ENCODE assay signal across 8 cellular contexts in genomic region chr4:184343400-184344177, GRCh38.
A peak's percentile ranks its signal among the peaks of the same experiment; 100 is the strongest.
DNase-seq lines count a peak whose midpoint lies in the region; ATAC-seq, FAIRE-seq and TF ChIP-seq lines count a peak whose summit lies in the region.

No MANE protein-coding gene starts in this region.

- H3K27ac ChIP-seq in CD4-positive, CD25-positive, alpha-beta regulatory T cell (ENCODE audit: insufficient read depth, low read length, poor library complexity, severe bottlenecking) = no peak overlapping the region
- H3K27ac ChIP-seq in OCI-LY3 (ENCODE audit: low read length) = peak overlapping the region; percentile 55
- peak overlapping the region; percentile 18 for H3K27ac ChIP-seq in muscle layer of colon (ENCODE audit: low read depth, low read length)
- peak overlapping the region; percentile 81 for H3K27ac ChIP-seq in suprapubic skin

- FAIRE-seq in HTR-8/SVneo (lab: Jason Lieb, UNC) = no peak

- ATAC-seq in CD4-positive, CD25-positive, alpha-beta regulatory T cell (ENCODE audit: low read depth in 2 of 2) = peak; percentile 67 to 80
- peak; percentile 46 for ATAC-seq in GM19455 (IDR thresholded peaks at IDR 0.05; ENCODE audit: unreplicated experiment)

- H3K9ac ChIP-seq in OCI-LY3 (ENCODE audit: low read length) (peak overlapping the region; percentile 66), muscle layer of colon (ENCODE audit: low read length) (peak overlapping the region; percentile 47)

- no peak for TF ChIP-seq POLR2A in suprapubic skin (IDR thresholded peaks at IDR 0.05)

- H3K36me3 ChIP-seq in CD4-positive, CD25-positive, alpha-beta regulatory T cell (ENCODE audit: control insufficient read depth, insufficient read depth, low read length) = no peaks in the 10 kb centered on the region
- no peaks in the 10 kb centered on the region for H3K36me3 ChIP-seq in OCI-LY3 (replicated peaks; ENCODE audit: low read depth, low read length)
- H3K36me3 ChIP-seq in muscle layer of colon (ENCODE audit: insufficient read depth, low read length) = no peaks in the 10 kb centered on the region
- no peaks in the 10 kb centered on the region for H3K36me3 ChIP-seq in suprapubic skin

- no peaks in the 10 kb centered on the region for H3K36me3 Mint-ChIP-seq in CD4-positive, CD25-positive, alpha-beta regulatory T cell

- peaks cover 0 to 2% (median 0%) of the 10 kb centered on the region in 7 donors for H3K9me3 Mint-ChIP-seq in CD4-positive, CD25-positive, alpha-beta regulatory T cell

- no peaks in the 10 kb centered on the region for H3K79me2 ChIP-seq in OCI-LY3 (ENCODE audit: low read length)

- no peaks in the 10 kb centered on the region for H4K20me1 ChIP-seq in OCI-LY3 (ENCODE audit: insufficient read depth, low read length)

- TF ChIP-seq CTCF in OCI-LY3 (IDR thresholded peaks at IDR 0.05; ENCODE audit: low read depth, low read length) (no peak), fibroblast of mammary gland (conservative IDR thresholded peaks at IDR 0.05; ENCODE audit: control insufficient read depth, insufficient read depth, low read depth, low read length) (no peak), suprapubic skin (IDR thresholded peaks at IDR 0.05) (no peak)

- peak overlapping the region in 2 of 3 donors; percentile 67 to 84 for H3K27ac Mint-ChIP-seq in CD4-positive, CD25-positive, alpha-beta regulatory T cell

- no peak for TF ChIP-seq EP300 in suprapubic skin (IDR thresholded peaks at IDR 0.05)

- H3K4me3 Mint-ChIP-seq in CD4-positive, CD25-positive, alpha-beta regulatory T cell = peak overlapping the region; percentile 40 to 90 (median 88)

- peak; percentile 2 to 76 (median 35) for DNase-seq in CD4-positive, CD25-positive, alpha-beta regulatory T cell
- DNase-seq in HTR-8/SVneo (ENCODE audit: insufficient read length, low spot score) = peak; percentile 91
- peak; percentile 1 for DNase-seq in activated T-helper 1 cell treated with Interleukin-2 at 50 U/mL for 16 hours (ENCODE audit: low read depth)
- peak; percentile 75 for DNase-seq in fibroblast of mammary gland (ENCODE audit: low read depth)
- DNase-seq in suprapubic skin (ENCODE audit: low spot score in 2 of 2) = peak in 1 of 2 donors; percentile 80

- peak overlapping the region; percentile 23; the same call in 1 of the 2 replicates for H2AFZ ChIP-seq in OCI-LY3 (ENCODE audit: low read depth, low read length)

- peak overlapping the region; percentile 84 for H3K4me2 ChIP-seq in OCI-LY3 (ENCODE audit: low read length)

- H3K4me3 ChIP-seq in CD4-positive, CD25-positive, alpha-beta regulatory T cell (ENCODE audit: low read depth, low read length) = peak overlapping the region; percentile 90
- H3K4me3 ChIP-seq in OCI-LY3 (ENCODE audit: low read length) = peak overlapping the region; percentile 80
- H3K4me3 ChIP-seq in fibroblast of mammary gland (ENCODE audit: control insufficient read depth, low read depth, low read length) = peak overlapping the region; percentile 83
- H3K4me3 ChIP-seq in muscle layer of colon (ENCODE audit: low read depth in 1 of 2, low read length in 2 of 2) = peak overlapping the region; percentile 24 to 82
- H3K4me3 ChIP-seq in suprapubic skin = peak overlapping the region; percentile 63

- peaks cover 0 to 19% (median 13%) of the 10 kb centered on the region in 4 donors for H3K4me1 Mint-ChIP-seq in CD4-positive, CD25-positive, alpha-beta regulatory T cell

- 5% methylated on average over 20 of the region's 20 CpGs for WGBS in suprapubic skin

- no peaks in the 10 kb centered on the region for H3K27me3 ChIP-seq in CD4-positive, CD25-positive, alpha-beta regulatory T cell (ENCODE audit: control insufficient read depth, insufficient read depth, low read length)
- H3K27me3 ChIP-seq in OCI-LY3 (ENCODE audit: low read depth, low read length) (no peaks in the 10 kb centered on the region), muscle layer of colon (ENCODE audit: control insufficient read depth in 1 of 2, insufficient read depth in 2 of 2, low read length in 2 of 2) (no peaks in the 10 kb centered on the region), suprapubic skin (no peaks in the 10 kb centered on the region)

- H3K4me1 ChIP-seq in CD4-positive, CD25-positive, alpha-beta regulatory T cell (ENCODE audit: control insufficient read depth, insufficient read depth, low read length, poor library complexity, severe bottlenecking) = peaks cover 10% of the 10 kb centered on the region
- H3K4me1 ChIP-seq in OCI-LY3 (ENCODE audit: low read length) (peaks cover 37% of the 10 kb centered on the region), muscle layer of colon (ENCODE audit: insufficient read depth, low read length) (peaks cover 6% of the 10 kb centered on the region), suprapubic skin (peaks cover 50% of the 10 kb centered on the region)

- peaks cover 6% of the 10 kb centered on the region for H3K27me3 Mint-ChIP-seq in CD4-positive, CD25-positive, alpha-beta regulatory T cell

- H3K9me3 ChIP-seq in CD4-positive, CD25-positive, alpha-beta regulatory T cell (ENCODE audit: control insufficient read depth in 2 of 2, low read length in 2 of 2) = no peaks in the 10 kb centered on the region
- H3K9me3 ChIP-seq in OCI-LY3 (ENCODE audit: insufficient read depth, low read length) (no peaks in the 10 kb centered on the region), muscle layer of colon (ENCODE audit: low read length) (no peaks in the 10 kb centered on the region), suprapubic skin (no peaks in the 10 kb centered on the region)
